In genomic region chr5:34007116-34007674, GRCh38 we compare ENCODE assay signal across 8 cellular contexts. TPM values are rescaled to one million over a fixed set of nuclear protein-coding genes. Genes with fewer than 3 reads are reported as not detected.
A peak's percentile ranks its signal among the peaks of the same experiment; 100 is the strongest.
DNase-seq lines count a peak whose midpoint lies in the region; ATAC-seq and TF ChIP-seq lines count a peak whose summit lies in the region.

No MANE protein-coding gene starts in this region.

- H3K9me3 ChIP-seq in NT2/D1 (ENCODE audit: insufficient read depth, low read length) (no peaks in the 10 kb centered on the region), upper lobe of left lung (no peaks in the 10 kb centered on the region)

- TF ChIP-seq CTCF in coronary artery (IDR thresholded peaks at IDR 0.05), result no peak
- TF ChIP-seq CTCF in upper lobe of left lung (IDR thresholded peaks at IDR 0.05), result no peak

- H3K9ac ChIP-seq in NT2/D1 (ENCODE audit: insufficient read length, low read depth), result peak overlapping the region; percentile 91

- peak overlapping the region; percentile 72 to 93 for H3K27ac ChIP-seq in coronary artery
- H3K27ac ChIP-seq in upper lobe of left lung, result peak overlapping the region; percentile 81 to 96 (median 86)

- ATAC-seq in upper lobe of left lung (ENCODE audit: low FRiP score in 2 of 2) (peak in 1 of 2 donors; percentile 36), GM21447 (IDR thresholded peaks at IDR 0.05; ENCODE audit: unreplicated experiment) (no peak), GM18870 (IDR thresholded peaks at IDR 0.05; ENCODE audit: unreplicated experiment) (no peak)

- H3K36me3 ChIP-seq in NT2/D1 (ENCODE audit: insufficient read depth, insufficient read length, low read length) (peaks cover 11% of the 10 kb centered on the region), upper lobe of left lung (peaks cover 0 to 13% (median 6%) of the 10 kb centered on the region in 4 donors)

- in situ Hi-C loops in G401 (cut with HindIII; ENCODE audit: low sequenced_read_pairs), result no loop called here

- H3K4me3 ChIP-seq in NT2/D1 (ENCODE audit: insufficient read length, low read depth), result peak overlapping the region; percentile 67
- peak overlapping the region; percentile 85 for H3K4me3 ChIP-seq in coronary artery
- H3K4me3 ChIP-seq in upper lobe of left lung, result peak overlapping the region; percentile 61 to 79 (median 72)

- TF ChIP-seq POLR2A in upper lobe of left lung (IDR thresholded peaks at IDR 0.05), result no peak

- 12 to 18% methylated on average over 16 of the region's 16 CpGs for WGBS in upper lobe of left lung, 2 donors

- TF ChIP-seq EP300 in upper lobe of left lung (IDR thresholded peaks at IDR 0.05), result no peak

- DNase-seq in G401 (ENCODE audit: low spot score) (peak; percentile 62), NT2/D1 (ENCODE audit: low read depth, low spot score) (no peak), coronary artery (ENCODE audit: low spot score) (no peak), medulla oblongata (ENCODE audit: extremely low spot score) (peak; percentile 44), upper lobe of left lung (peak; percentile 17 to 23), GM19240 (ENCODE audit: insufficient read length, low spot score) (no peak)

- H3K27me3 ChIP-seq in NT2/D1 (ENCODE audit: insufficient read depth, insufficient read length), result no peaks in the 10 kb centered on the region
- no peaks in the 10 kb centered on the region for H3K27me3 ChIP-seq in upper lobe of left lung

- no peaks in the 10 kb centered on the region for H3K4me1 ChIP-seq in NT2/D1 (ENCODE audit: insufficient read depth, insufficient read length)
- H3K4me1 ChIP-seq in upper lobe of left lung, result peaks cover 11 to 26% (median 13%) of the 10 kb centered on the region in 4 donors

RNA-seq across cellular contexts. Expression of gene AMACR, which starts 0.7 kb away (rescaled TPM):
- 9.8 and 20.2 TPM in 2 replicates for total RNA-seq in G401 (2014; rRNA removed; shearing (Covaris generic))
- total RNA-seq in upper lobe of left lung, result 10 to 100 TPM in 4 of 6 donors, 1 to 10 TPM in 2; 7.3 to 18.7 (median 11.6) TPM

RNA-seq across cellular contexts. Expression of gene SLC45A2, which starts 22.7 kb away (rescaled TPM):
- total RNA-seq in G401 (2014; rRNA removed; shearing (Covaris generic)), result 0.17 TPM in 1 of 2 replicates, not detected in the other
- under 1 TPM in 1 of 6 donors, not detected in 5; 0.76 TPM for total RNA-seq in upper lobe of left lung

RNA-seq across cellular contexts. Expression of gene C1QTNF3, which starts 35.8 kb away (rescaled TPM):
- total RNA-seq in G401 (2014; rRNA removed; shearing (Covaris generic)), result 0.07 TPM in 1 of 2 replicates, not detected in the other
- total RNA-seq in upper lobe of left lung, result 10 to 100 TPM in 3 of 6 donors, 1 to 10 TPM in 3; 3.2 to 16.8 (median 9.3) TPM

Comparison
In these comparisons a context has a peak if more than half of its experiments do, and no peak if none do; other contexts are left out.
1. DNase-seq: peak in G401 (single experiment), medulla oblongata (single experiment) and upper lobe of left lung (2 of 2); none in NT2/D1 (single experiment), coronary artery (single experiment) and GM19240 (single experiment).
2. Peak in every context shown above with its lines, with median percentiles within 50 percentile points of each other: H3K4me3 ChIP-seq.